ENCODE assay signal across 22 cellular contexts in genomic region chr7:22129166-22129565, GRCh38.
"Had no signal": no experiment of that assay in that cellular context is flagged by ENCODE, and none has a peak within 500 bp of the region (broad histone marks: within the 10 kb centered on the region; RNA-seq: fewer than 3 reads in every experiment).

No MANE protein-coding gene starts in this region.

- H3K4me1 Mint-ChIP-seq: activated naive CD4-positive, alpha-beta T cell treated with anti-CD3 and anti-CD28 coated beads, Interleukin-2, amount 50 U/mL, for 24 hours; stimulated activated effector memory CD8-positive, alpha-beta T cell treated with anti-CD3 and anti-CD28 coated beads, Interleukin-12 subunit alpha, Interleukin-12 subunit beta, amount 100 ng/mL, for 72 hours had no signal

- H3K9me3 ChIP-seq: ascending aorta, breast epithelium, stomach, testis, upper lobe of left lung had no signal

- H3K27ac Mint-ChIP-seq: activated naive CD4-positive, alpha-beta T cell treated with anti-CD3 and anti-CD28 coated beads, Interleukin-2, amount 50 U/mL, for 24 hours; activated T-cell treated with anti-CD3 and anti-CD28 coated beads, Interleukin-2, amount 50 U/mL, for 72 hours; stimulated activated effector memory CD8-positive, alpha-beta T cell treated with anti-CD3 and anti-CD28 coated beads, Interleukin-12 subunit alpha, Interleukin-12 subunit beta, amount 100 ng/mL, for 72 hours had no signal

- H3K4me1 ChIP-seq: ascending aorta, breast epithelium, stomach, testis had no signal

- H3K27me3 ChIP-seq: ascending aorta, breast epithelium, stomach, testis, upper lobe of left lung had no signal

- DNase-seq: activated CD8-positive, alpha-beta memory T cell treated with anti-CD3 and anti-CD28 coated beads for 24 hours; activated effector memory CD4-positive, alpha-beta T cell treated with anti-CD3 and anti-CD28 coated beads, Interleukin-2, amount 50 U/mL, for 16 hours; activated T-cell treated with anti-CD3 and anti-CD28 coated beads, Interleukin-2, amount 50 U/mL, for 72 hours; cerebellar nuclear complex; effector memory CD4-positive, alpha-beta T cell; mammary epithelial cell; nucleus accumbens; posterior cingulate gyrus; retina; small intestine; stimulated activated CD4-positive, alpha-beta T cell treated with anti-CD3 and anti-CD28 coated beads, Interleukin-4, amount 100 ng/mL, for 24 hours; stomach; T1000; testis; upper lobe of left lung had no signal

- H3K36me3 Mint-ChIP-seq: activated naive CD4-positive, alpha-beta T cell treated with anti-CD3 and anti-CD28 coated beads, Interleukin-2, amount 50 U/mL, for 24 hours; stimulated activated effector memory CD8-positive, alpha-beta T cell treated with anti-CD3 and anti-CD28 coated beads, Interleukin-12 subunit alpha, Interleukin-12 subunit beta, amount 100 ng/mL, for 72 hours had no signal

- H3K36me3 ChIP-seq: breast epithelium had no signal

- ATAC-seq: activated CD4-positive, CD25-positive, alpha-beta regulatory T cell treated with anti-CD3 and anti-CD28 coated beads, Interleukin-2, amount 50 U/mL, for 24 hours; activated T-cell treated with anti-CD3 and anti-CD28 coated beads, Interleukin-2, amount 50 U/mL, for 72 hours; left lobe of liver had no signal

- H3K4me3 Mint-ChIP-seq: activated naive CD4-positive, alpha-beta T cell treated with anti-CD3 and anti-CD28 coated beads, Interleukin-2, amount 50 U/mL, for 24 hours; activated T-cell treated with anti-CD3 and anti-CD28 coated beads, Interleukin-2, amount 50 U/mL, for 72 hours; stimulated activated effector memory CD8-positive, alpha-beta T cell treated with anti-CD3 and anti-CD28 coated beads, Interleukin-12 subunit alpha, Interleukin-12 subunit beta, amount 100 ng/mL, for 72 hours had no signal

- H3K9me3 Mint-ChIP-seq: activated naive CD4-positive, alpha-beta T cell treated with anti-CD3 and anti-CD28 coated beads, Interleukin-2, amount 50 U/mL, for 24 hours; activated T-cell treated with anti-CD3 and anti-CD28 coated beads, Interleukin-2, amount 50 U/mL, for 72 hours; nephron progenitor cell; stimulated activated effector memory CD8-positive, alpha-beta T cell treated with anti-CD3 and anti-CD28 coated beads, Interleukin-12 subunit alpha, Interleukin-12 subunit beta, amount 100 ng/mL, for 72 hours had no signal

- H3K27ac ChIP-seq: ascending aorta, stomach, testis had no signal

- H3K4me3 ChIP-seq: ascending aorta, breast epithelium, stomach, testis, upper lobe of left lung had no signal
